10 cellular contexts compared by ENCODE assay signal in the genomic region with DNA sequence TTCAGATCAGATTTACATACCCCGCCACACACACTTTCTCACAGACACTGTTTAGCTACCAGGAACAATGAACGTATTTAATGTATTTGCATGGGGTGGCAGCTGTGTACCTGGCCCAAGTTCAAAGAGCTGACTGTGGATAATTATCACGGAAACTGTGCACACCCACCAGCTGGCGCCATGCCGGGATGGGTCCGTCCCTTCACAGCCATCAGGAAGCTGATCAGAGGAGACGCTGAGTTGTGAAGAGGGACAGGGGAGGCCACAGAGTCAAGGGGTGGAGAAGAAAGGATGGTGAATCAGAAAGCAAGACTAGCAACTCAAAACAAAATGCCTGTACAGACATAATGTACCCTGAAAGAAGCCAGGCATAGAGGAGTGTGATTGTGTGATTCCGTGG. TPM values are rescaled to one million over a fixed set of nuclear protein-coding genes. Genes with fewer than 3 reads are reported as not detected.
DNase-seq lines count a peak whose midpoint lies in the region; ATAC-seq and TF ChIP-seq lines count a peak whose summit lies in the region.
"Had no signal": no experiment of that assay in that cellular context is flagged by ENCODE, and none has a peak within 500 bp of the region (broad histone marks: within the 10 kb centered on the region; RNA-seq: fewer than 3 reads in every experiment).

No MANE protein-coding gene starts in this region.

- TF ChIP-seq POLR2A in spleen (IDR thresholded peaks at IDR 0.05) = no peak

- peaks cover 23% of the 10 kb centered on the region for H3K4me1 Mint-ChIP-seq in activated T-helper 1 cell treated with anti-CD3 and anti-CD28 coated beads, Interleukin-12 subunit alpha, Interleukin-12 subunit beta, Interleukin-2, Interleukin-4 antibody, amounts not matched to agents 30 ng/mL and 10 ng/mL and 1 ng/mL, durations not matched to agents 14 hours and 24 hours and 36 hours (ENCODE audit: low read depth)

- H3K27me3 Mint-ChIP-seq in activated T-helper 1 cell treated with anti-CD3 and anti-CD28 coated beads, Interleukin-12 subunit alpha, Interleukin-12 subunit beta, Interleukin-2, Interleukin-4 antibody, amounts not matched to agents 30 ng/mL and 10 ng/mL and 1 ng/mL, durations not matched to agents 14 hours and 24 hours and 36 hours (ENCODE audit: insufficient read depth) = peaks cover 2% of the 10 kb centered on the region

- TF ChIP-seq CTCF in spleen (IDR thresholded peaks at IDR 0.05 in 8 of 11, conservative IDR thresholded peaks at IDR 0.05 in 3 of 11) = no peak

- no peak overlapping the region for H3K27ac Mint-ChIP-seq in activated T-helper 1 cell treated with anti-CD3 and anti-CD28 coated beads, Interleukin-12 subunit alpha, Interleukin-12 subunit beta, Interleukin-2, Interleukin-4 antibody, amounts not matched to agents 30 ng/mL and 10 ng/mL and 1 ng/mL, durations not matched to agents 14 hours and 24 hours and 36 hours

- no peak overlapping the region for H3K4me3 ChIP-seq in spleen

- no peaks in the 10 kb centered on the region for H3K9me3 Mint-ChIP-seq in activated T-helper 1 cell treated with anti-CD3 and anti-CD28 coated beads, Interleukin-12 subunit alpha, Interleukin-12 subunit beta, Interleukin-2, Interleukin-4 antibody, amounts not matched to agents 30 ng/mL and 10 ng/mL and 1 ng/mL, durations not matched to agents 14 hours and 24 hours and 36 hours

- H3K27ac ChIP-seq in spleen = no peak overlapping the region

- H3K36me3 Mint-ChIP-seq in activated T-helper 1 cell treated with anti-CD3 and anti-CD28 coated beads, Interleukin-12 subunit alpha, Interleukin-12 subunit beta, Interleukin-2, Interleukin-4 antibody, amounts not matched to agents 30 ng/mL and 10 ng/mL and 1 ng/mL, durations not matched to agents 14 hours and 24 hours and 36 hours (ENCODE audit: low read depth) = peaks cover 1% of the 10 kb centered on the region

- H3K4me1 ChIP-seq in spleen = peaks cover 0 to 25% (median 0%) of the 10 kb centered on the region in 6 donors

- no peaks in the 10 kb centered on the region for H3K36me3 ChIP-seq in spleen

- intact Hi-C loops in activated T-helper 1 cell treated with anti-CD3 and anti-CD28 coated beads, Interleukin-12 subunit alpha, Interleukin-12 subunit beta, Interleukin-2, Interleukin-4 antibody, amounts not matched to agents 30 ng/mL and 10 ng/mL and 1 ng/mL, durations not matched to agents 14 hours and 24 hours and 36 hours (cut with micrococcal nuclease) = no loop called here
- intact Hi-C loops in spleen (cut with DNase I; ENCODE audit: low total_unique reads) = no loop called here

- no peaks in the 10 kb centered on the region for H3K9me3 ChIP-seq in spleen

- peak overlapping the region; percentile 8 for H3K4me3 Mint-ChIP-seq in activated T-helper 1 cell treated with anti-CD3 and anti-CD28 coated beads, Interleukin-12 subunit alpha, Interleukin-12 subunit beta, Interleukin-2, Interleukin-4 antibody, amounts not matched to agents 30 ng/mL and 10 ng/mL and 1 ng/mL, durations not matched to agents 14 hours and 24 hours and 36 hours

- WGBS in spleen, 5 donors = 44 to 64% (median 54%) methylated on average over 8 of the region's 8 CpGs

- peak; percentile 5 for DNase-seq in NCI-H2227 treated with DMSO at 0.1 percent for 48 hours (lab: John Stamatoyannopoulos, UW)
- DNase-seq in NCI-H2227 (lab: John Stamatoyannopoulos, UW; ENCODE audit: unreplicated experiment) = no peak
- peak; percentile 76 for DNase-seq in NCI-H1694 (lab: John Stamatoyannopoulos, UW)
- DNase-seq in activated T-helper 1 cell treated with anti-CD3 and anti-CD28 coated beads, Interleukin-12 subunit alpha, Interleukin-12 subunit beta, Interleukin-2, Interleukin-4 antibody, amounts not matched to agents 30 ng/mL and 10 ng/mL and 1 ng/mL, durations not matched to agents 14 hours and 24 hours and 36 hours (ENCODE audit: low spot score) = no peak
- peak; percentile 35 for DNase-seq in spleen
- DNase-seq in DMS114 treated with DMSO at 0.1 percent for 48 hours (lab: John Stamatoyannopoulos, UW; ENCODE audit: unreplicated experiment) = no peak
- DNase-seq: mesenchymal stem cell had no signal

- no peak for ATAC-seq in HG03432 (IDR thresholded peaks at IDR 0.05; ENCODE audit: unreplicated experiment)
- ATAC-seq in HG03571 (IDR thresholded peaks at IDR 0.05; ENCODE audit: unreplicated experiment) = no peak

- H3K27me3 ChIP-seq in spleen (replicated peaks in 1 of 7) = peaks cover 0 to 33% (median 0%) of the 10 kb centered on the region in 7 donors

RNA-seq across cellular contexts. Expression of a gene that starts 13.1 kb away (rescaled TPM):
- not detected in 2 replicates for total RNA-seq in activated T-helper 1 cell treated with anti-CD3 and anti-CD28 coated beads, Interleukin-12 subunit alpha, Interleukin-12 subunit beta, Interleukin-2, Interleukin-4 antibody, amounts not matched to agents 30 ng/mL and 10 ng/mL and 1 ng/mL, durations not matched to agents 14 hours and 24 hours and 36 hours
- total RNA-seq in spleen = not detected
- not detected for polyA plus RNA-seq in spleen
- total RNA-seq: epithelial cell of proximal tubule had no signal

RNA-seq across cellular contexts. Expression of a gene that starts 49.0 kb away (rescaled TPM):
- not detected in 2 replicates for total RNA-seq in activated T-helper 1 cell treated with anti-CD3 and anti-CD28 coated beads, Interleukin-12 subunit alpha, Interleukin-12 subunit beta, Interleukin-2, Interleukin-4 antibody, amounts not matched to agents 30 ng/mL and 10 ng/mL and 1 ng/mL, durations not matched to agents 14 hours and 24 hours and 36 hours
- not detected for total RNA-seq in spleen
- under 1 TPM in 1 of 3 donors, not detected in 2; 0.03 TPM for polyA plus RNA-seq in spleen

Comparison
In these comparisons a context has a peak if more than half of its experiments do, and no peak if none do; other contexts are left out.
1. DNase-seq: peak in NCI-H2227 treated with DMSO at 0.1 percent for 48 hours (single experiment), NCI-H1694 (single experiment) and spleen (single experiment); none in NCI-H2227 (single experiment), activated T-helper 1 cell treated with anti-CD3 and anti-CD28 coated beads, Interleukin-12 subunit alpha, Interleukin-12 subunit beta, Interleukin-2, Interleukin-4 antibody, amounts not matched to agents 30 ng/mL and 10 ng/mL and 1 ng/mL, durations not matched to agents 14 hours and 24 hours and 36 hours (single experiment) and DMS114 treated with DMSO at 0.1 percent for 48 hours (single experiment).